In genomic region chr2:8847400-8847799, GRCh38 we compare ENCODE assay signal across 25 cellular contexts. TPM values are rescaled to one million over a fixed set of nuclear protein-coding genes. Genes with fewer than 3 reads are reported as not detected.
DNase-seq lines count a peak whose midpoint lies in the region; ATAC-seq, FAIRE-seq and TF ChIP-seq lines count a peak whose summit lies in the region.
"Had no signal": no experiment of that assay in that cellular context is flagged by ENCODE, and none has a peak within 500 bp of the region (broad histone marks: within the 10 kb centered on the region; RNA-seq: fewer than 3 reads in every experiment).

No MANE protein-coding gene starts in this region.

- no TSS peak for BruUV-seq in MCF 10A (replicated peaks; lab: Mats Ljungman, UMichigan)

- no peaks in the 10 kb centered on the region for H3K4me1 Mint-ChIP-seq in MCF 10A (ENCODE audit: insufficient read depth, unreplicated experiment)

- H3K27me3 Mint-ChIP-seq in MCF 10A (ENCODE audit: insufficient read depth, unreplicated experiment), result no peaks in the 10 kb centered on the region

- H3K9me3 ChIP-seq in GM23248 (ENCODE audit: low read depth) (no peaks in the 10 kb centered on the region), osteoblast (ENCODE audit: low read depth, low read length) (no peaks in the 10 kb centered on the region), MG63 (no peaks in the 10 kb centered on the region)
- H3K9me3 ChIP-seq: BLaER1 treated with 17β-estradiol and CSF1 and Interleukin-3, amounts not matched to agents 10 nM and 100 nM had no signal

- H3K79me2 ChIP-seq in GM23248 (ENCODE audit: insufficient read depth) (no peaks in the 10 kb centered on the region), osteoblast (ENCODE audit: insufficient read depth, low read length) (no peaks in the 10 kb centered on the region)

- no peaks in the 10 kb centered on the region for H3K9me3 Mint-ChIP-seq in MCF 10A (ENCODE audit: unreplicated experiment)
- H3K9me3 Mint-ChIP-seq: CD8-positive, alpha-beta T cell had no signal

- no peak overlapping the region for H3K4me3 Mint-ChIP-seq in MCF 10A (ENCODE audit: unreplicated experiment)
- H3K4me3 Mint-ChIP-seq: CD8-positive, alpha-beta T cell had no signal

- H3K4me1 ChIP-seq in GM23248 (ENCODE audit: insufficient read depth), result peaks cover 5% of the 10 kb centered on the region
- H3K4me1 ChIP-seq in osteoblast (ENCODE audit: insufficient read depth, low read length), result peaks cover 10% of the 10 kb centered on the region

- no peaks in the 10 kb centered on the region for H4K20me1 ChIP-seq in GM23248 (ENCODE audit: insufficient read depth)
- no peaks in the 10 kb centered on the region for H4K20me1 ChIP-seq in osteoblast (ENCODE audit: insufficient read depth, low read length)
- H4K20me1 ChIP-seq: BLaER1 treated with 17β-estradiol and CSF1 and Interleukin-3, amounts not matched to agents 10 nM and 100 nM had no signal

- H3K4me2 ChIP-seq in GM23248 (ENCODE audit: unreplicated experiment) (no peak overlapping the region), osteoblast (ENCODE audit: insufficient read depth, low read length) (no peak overlapping the region)
- H3K4me2 ChIP-seq: BLaER1 treated with 17β-estradiol and CSF1 and Interleukin-3, amounts not matched to agents 10 nM and 100 nM had no signal

- H3K36me3 Mint-ChIP-seq in MCF 10A (ENCODE audit: insufficient read depth, unreplicated experiment), result peaks cover 5% of the 10 kb centered on the region
- H3K36me3 Mint-ChIP-seq: CD8-positive, alpha-beta T cell had no signal

- no peak for FAIRE-seq in bronchial epithelial cell (lab: Jason Lieb, UNC)
- FAIRE-seq: GM12891, GM19239 had no signal

- 72 to 81% methylated on average over 6 of the region's 6 CpGs for WGBS in GM23248 (ENCODE audit: low coverage in 1 of 2, low lambda C conversion rate in 2 of 2, missing lambda C conversion rate in 2 of 2), 2 experiments

- POLR2A ChIA-PET in MCF 10A (lab: Yijun Ruan, JAX), result interaction anchor here (1.1 kb wide), 1 partner anchor 11 kb away, joined by 3 read pairs; no protein-coding TSS in a partner anchor

- in situ Hi-C loops in GM23248 (cut with MboI), result no loop called here

- H3K36me3 ChIP-seq in GM23248 (ENCODE audit: low read depth) (no peaks in the 10 kb centered on the region), bronchial epithelial cell (ENCODE audit: control insufficient read depth, insufficient read depth, low read length) (no peaks in the 10 kb centered on the region), osteoblast (ENCODE audit: insufficient read depth, low read length) (no peaks in the 10 kb centered on the region), MG63 (no peaks in the 10 kb centered on the region; the same call in 1 of the 2 replicates)
- H3K36me3 ChIP-seq: BLaER1 treated with 17β-estradiol and CSF1 and Interleukin-3, amounts not matched to agents 10 nM and 100 nM had no signal

- ATAC-seq in GM19397 (IDR thresholded peaks at IDR 0.05; ENCODE audit: unreplicated experiment), result no peak
- ATAC-seq: CD8-positive, alpha-beta T cell had no signal

- H3K9me2 ChIP-seq in GM23248 (ENCODE audit: insufficient read depth), result no peaks in the 10 kb centered on the region

- intact Hi-C loops in MCF 10A (cut with micrococcal nuclease), result no loop called here

- H3F3A ChIP-seq in GM23248 (ENCODE audit: insufficient read depth), result no peaks in the 10 kb centered on the region

- peak; percentile 36 for DNase-seq in GM23248
- peak; percentile 58 for DNase-seq in bronchial epithelial cell (ENCODE audit: low read depth)
- DNase-seq in fibroblast of the aortic adventitia (ENCODE audit: low read depth), result peak; percentile 47
- peak; percentile 76 for DNase-seq in osteoblast (ENCODE audit: insufficient read length, low spot score, missing footprints)
- DNase-seq in MCF 10A (ENCODE audit: unreplicated experiment), result no peak
- DNase-seq in MG63, result no peak
- no peak for DNase-seq in effector CD8-positive, alpha-beta T cell (lab: John Stamatoyannopoulos, UW)
- DNase-seq: Calu3; CD8-positive, alpha-beta T cell; EL; GOT3; KBM-7; MV-4-11; NCI-H1417; NCI-H187 treated with DMSO at 0.1 percent for 48 hours; NCI-H2227 treated with DMSO at 0.1 percent for 48 hours; NCI-H510A treated with DMSO at 0.1 percent for 48 hours; NCI-H774; OCI-M1; RPMI8226; SIG-M5 had no signal

- no peak overlapping the region for H3K9ac ChIP-seq in GM23248
- H3K9ac ChIP-seq: BLaER1 treated with 17β-estradiol and CSF1 and Interleukin-3, amounts not matched to agents 10 nM and 100 nM had no signal

- H3K27ac ChIP-seq in GM23248 (no peak overlapping the region), osteoblast (ENCODE audit: low read depth, low read length) (no peak overlapping the region)
- H3K27ac ChIP-seq: BLaER1 treated with 17β-estradiol and CSF1 and Interleukin-3, amounts not matched to agents 10 nM and 100 nM had no signal

- H3K4me3 ChIP-seq in GM23248 (no peak overlapping the region), bronchial epithelial cell (ENCODE audit: low read depth, low read length) (no peak overlapping the region), fibroblast of the aortic adventitia (ENCODE audit: low read depth, low read length) (no peak overlapping the region), osteoblast (ENCODE audit: insufficient read depth, low read length) (no peak overlapping the region), MG63 (no peak overlapping the region)
- H3K4me3 ChIP-seq: BLaER1 treated with 17β-estradiol and CSF1 and Interleukin-3, amounts not matched to agents 10 nM and 100 nM had no signal

- no peak overlapping the region for H2AFZ ChIP-seq in GM23248
- no peak overlapping the region for H2AFZ ChIP-seq in osteoblast (ENCODE audit: low read length)

- CTCF ChIA-PET in MCF 10A (lab: Yijun Ruan, JAX), result no interaction called here

- TF ChIP-seq CTCF in bronchial epithelial cell (IDR thresholded peaks at IDR 0.05; ENCODE audit: insufficient read depth, low read length, severe bottlenecking) (no peak), fibroblast of the aortic adventitia (IDR thresholded peaks at IDR 0.05; ENCODE audit: insufficient read depth, low read length) (no peak), osteoblast (IDR thresholded peaks at IDR 0.05; ENCODE audit: extremely low read depth, low read depth, low read length) (no peak), MCF 10A (IDR thresholded peaks at IDR 0.05; ENCODE audit: unreplicated experiment) (no peak)

- H3K27ac Mint-ChIP-seq in MCF 10A (ENCODE audit: low read depth, unreplicated experiment), result no peak overlapping the region
- H3K27ac Mint-ChIP-seq: CD8-positive, alpha-beta T cell had no signal

- H3K27me3 ChIP-seq in GM23248 (replicated peaks; ENCODE audit: insufficient read depth) (no peaks in the 10 kb centered on the region), bronchial epithelial cell (ENCODE audit: control insufficient read depth, insufficient read depth, low read length) (no peaks in the 10 kb centered on the region), osteoblast (ENCODE audit: insufficient read depth, low read length) (no peaks in the 10 kb centered on the region), MG63 (no peaks in the 10 kb centered on the region)
- H3K27me3 ChIP-seq: BLaER1 treated with 17β-estradiol and CSF1 and Interleukin-3, amounts not matched to agents 10 nM and 100 nM had no signal

RNA-seq across cellular contexts. Expression of gene KIDINS220, which starts 10.0 kb away (rescaled TPM):
- 52.2 and 76.4 TPM in 2 replicates for total RNA-seq in GM23248 (2014; rRNA removed; shearing (Covaris generic))
- 23.4 and 25.0 TPM in 2 replicates for polyA plus RNA-seq in GM23248 (2016; fragmentation: Nextera tagmentation; extraction: Ambion mirVana)
- total RNA-seq in bronchial epithelial cell, result 45.3 and 58.2 TPM in 2 replicates
- total RNA-seq in fibroblast of the aortic adventitia (ENCODE audit: low replicate concordance), result 89.7 and 118 TPM in 2 replicates
- total RNA-seq in osteoblast, result 125 and 134 TPM in 2 replicates
- total RNA-seq in MCF 10A (2022), result 41.8 and 42.3 TPM in 2 replicates
- total RNA-seq in MG63 (2014; rRNA removed; shearing (Covaris generic); ENCODE audit: low replicate concordance), result 12.2 and 16.9 TPM in 2 replicates

Comparison
In these comparisons a context has a peak if more than half of its experiments do, and no peak if none do; other contexts are left out.
1. DNase-seq: peak in GM23248 (single experiment), bronchial epithelial cell (single experiment), fibroblast of the aortic adventitia (single experiment) and osteoblast (single experiment); none in MCF 10A (single experiment), MG63 (single experiment) and effector CD8-positive, alpha-beta T cell (single experiment).